In genomic region chr2:222844323-222844722, GRCh38 we compare ENCODE assay signal across 10 cellular contexts. TPM values are rescaled to one million over a fixed set of nuclear protein-coding genes. Genes with fewer than 3 reads are reported as not detected.
DNase-seq lines count a peak whose midpoint lies in the region; ATAC-seq and TF ChIP-seq lines count a peak whose summit lies in the region.
"Had no signal": no experiment of that assay in that cellular context is flagged by ENCODE, and none has a peak within 500 bp of the region (broad histone marks: within the 10 kb centered on the region; RNA-seq: fewer than 3 reads in every experiment).

No MANE protein-coding gene starts in this region.

- 36 to 57% methylated on average over 6 of the region's 6 CpGs for WGBS in lung, 2 donors

- DNase-seq in ACHN (peak; percentile 85), LHCN-M2 (ENCODE audit: low read depth) (peak; percentile 96), astrocyte of the spinal cord (ENCODE audit: low read depth, low spot score) (peak; percentile 91), lung (ENCODE audit: low spot score) (no peak), NCI-H82 (lab: John Stamatoyannopoulos, UW) (no peak), NCI-H1694 (lab: John Stamatoyannopoulos, UW) (no peak)
- DNase-seq in stimulated activated CD4-positive, alpha-beta T cell treated with anti-CD3 and anti-CD28 coated beads, Interleukin-4, amount 100 ng/mL, for 24 hours, result no peak
- DNase-seq: CD8-positive, alpha-beta memory T cell; psoas muscle had no signal

- H3K4me1 ChIP-seq in lung (ENCODE audit: control insufficient read depth in 2 of 2, insufficient read depth in 2 of 2, low read length in 2 of 2), result peaks cover 0 to 2% of the 10 kb centered on the region in 2 donors

- H3K4me3 ChIP-seq in astrocyte of the spinal cord (ENCODE audit: low read depth, low read length), result no peak overlapping the region
- H3K4me3 ChIP-seq in lung, result no peak overlapping the region
- H3K4me3 ChIP-seq: psoas muscle had no signal

- no peaks in the 10 kb centered on the region for H3K9me3 ChIP-seq in lung (ENCODE audit: control insufficient read depth in 2 of 2, insufficient read depth in 1 of 2, low read length in 1 of 2)
- H3K9me3 ChIP-seq: psoas muscle had no signal

- in situ Hi-C loops in ACHN (cut with HindIII; ENCODE audit: low pct_ligation_motif_present, low pct_unique_long_range_greater_than_20kb, low sequenced_read_pairs), result no loop called here
- in situ Hi-C loops in astrocyte of the spinal cord (cut with HindIII; ENCODE audit: low sequenced_read_pairs), result no loop called here

- TF ChIP-seq CTCF in astrocyte of the spinal cord (IDR thresholded peaks at IDR 0.05; ENCODE audit: low read depth, low read length), result no peak
- no peak for TF ChIP-seq CTCF in lung (IDR thresholded peaks at IDR 0.05; ENCODE audit: control extremely low read depth, extremely low read depth)

- peak; percentile 64 for ATAC-seq in lung (ENCODE audit: insufficient read depth, low FRiP score)
- no peak for ATAC-seq in GM18519 (IDR thresholded peaks at IDR 0.05; ENCODE audit: low FRiP score, unreplicated experiment)

- no peaks in the 10 kb centered on the region for H3K36me3 ChIP-seq in lung (ENCODE audit: control insufficient read depth in 2 of 2, insufficient read depth in 2 of 2, low read length in 2 of 2)

- H3K27me3 ChIP-seq in lung (ENCODE audit: control insufficient read depth, insufficient read depth), result no peaks in the 10 kb centered on the region

- H3K27ac ChIP-seq in lung (ENCODE audit: low read depth in 1 of 2, low read length in 1 of 2), result peak overlapping the region in 1 of 2 donors; percentile 73
- H3K27ac ChIP-seq: psoas muscle had no signal

RNA-seq across cellular contexts. Expression of gene ACSL3, which starts 16.5 kb away (rescaled TPM):
- total RNA-seq in LHCN-M2 (2014; rRNA removed), result 178 and 215 TPM in 2 replicates
- 44.6 TPM for polyA plus RNA-seq in LHCN-M2 (2012)
- 100 to 1,000 TPM in 1 of 2 donors, 10 to 100 TPM in 1; 67.5 to 154 TPM for total RNA-seq in lung
- 10 to 100 TPM; 22.2 to 50.9 TPM for polyA plus RNA-seq in lung

Comparison
In these comparisons a context has a peak if more than half of its experiments do, and no peak if none do; other contexts are left out.
1. DNase-seq: peak in ACHN (single experiment), LHCN-M2 (single experiment) and astrocyte of the spinal cord (single experiment); none in lung (single experiment), stimulated activated CD4-positive, alpha-beta T cell treated with anti-CD3 and anti-CD28 coated beads, Interleukin-4, amount 100 ng/mL, for 24 hours (single experiment), NCI-H82 (single experiment) and NCI-H1694 (single experiment).